In the genomic region with DNA sequence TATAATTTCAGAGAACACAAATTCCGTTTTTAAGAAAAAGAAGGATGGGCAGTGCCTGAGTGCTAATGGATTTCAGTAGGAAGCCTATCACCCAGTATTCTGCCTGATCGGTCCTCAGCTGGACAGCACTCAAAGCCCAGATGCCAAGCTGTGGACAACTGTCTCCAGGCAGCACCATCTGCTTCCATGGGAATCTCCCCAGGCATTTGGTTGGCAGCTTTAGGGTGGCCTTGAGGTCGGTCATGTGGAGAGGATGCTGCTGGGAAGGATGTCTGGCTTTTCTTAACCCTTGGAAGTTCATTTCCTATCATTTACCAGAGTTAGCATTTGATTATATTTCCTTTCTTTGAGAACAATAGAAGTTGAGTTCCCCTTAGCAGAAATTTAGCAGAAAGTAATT, we compare ENCODE assay signal across 20 cellular contexts.
"Had no signal": no experiment of that assay in that cellular context is flagged by ENCODE, and none has a peak within 500 bp of the region (broad histone marks: within the 10 kb centered on the region; RNA-seq: fewer than 3 reads in every experiment).

No MANE protein-coding gene starts in this region.

- DNase-seq: cortex of kidney; effector memory CD4-positive, alpha-beta T cell; erythroblast; gastrocnemius medialis; immature natural killer cell; kidney; left cardiac atrium; left ventricle myocardium inferior; lower lobe of right lung; mesenchymal stem cell; midbrain; naive thymus-derived CD4-positive, alpha-beta T cell; nephron progenitor cell; posterior cingulate gyrus; stimulated activated naive CD4-positive, alpha-beta T cell; trophoblast cell had no signal

- H3K4me1 Mint-ChIP-seq: central memory CD8-positive, alpha-beta T cell; immature natural killer cell; naive thymus-derived CD4-positive, alpha-beta T cell had no signal

- H3K36me3 ChIP-seq: gastrocnemius medialis, left ventricle myocardium inferior, lower lobe of right lung had no signal

- H3K27me3 ChIP-seq: gastrocnemius medialis had no signal

- H3K27ac ChIP-seq: gastrocnemius medialis, left ventricle myocardium inferior, lower lobe of right lung, skin epidermis had no signal

- H3K9me3 ChIP-seq: gastrocnemius medialis, left ventricle myocardium inferior, lower lobe of right lung had no signal

- H3K4me3 ChIP-seq: gastrocnemius medialis, left ventricle myocardium inferior, lower lobe of right lung, skin epidermis had no signal

- H3K4me3 Mint-ChIP-seq: central memory CD8-positive, alpha-beta T cell; immature natural killer cell; naive thymus-derived CD4-positive, alpha-beta T cell; nephron progenitor cell had no signal

- H3K27ac Mint-ChIP-seq: immature natural killer cell; naive thymus-derived CD4-positive, alpha-beta T cell; nephron progenitor cell had no signal

- H3K9me3 Mint-ChIP-seq: central memory CD8-positive, alpha-beta T cell; immature natural killer cell; nephron progenitor cell had no signal

- H3K4me1 ChIP-seq: gastrocnemius medialis, left ventricle myocardium inferior, lower lobe of right lung had no signal

- FAIRE-seq: kidney, urothelium cell line had no signal

- ATAC-seq: gastrocnemius medialis; left cardiac atrium; lower lobe of right lung; naive thymus-derived CD4-positive, alpha-beta T cell; sciatic nerve had no signal

- H3K36me3 Mint-ChIP-seq: naive thymus-derived CD4-positive, alpha-beta T cell had no signal
